In the genomic region with DNA sequence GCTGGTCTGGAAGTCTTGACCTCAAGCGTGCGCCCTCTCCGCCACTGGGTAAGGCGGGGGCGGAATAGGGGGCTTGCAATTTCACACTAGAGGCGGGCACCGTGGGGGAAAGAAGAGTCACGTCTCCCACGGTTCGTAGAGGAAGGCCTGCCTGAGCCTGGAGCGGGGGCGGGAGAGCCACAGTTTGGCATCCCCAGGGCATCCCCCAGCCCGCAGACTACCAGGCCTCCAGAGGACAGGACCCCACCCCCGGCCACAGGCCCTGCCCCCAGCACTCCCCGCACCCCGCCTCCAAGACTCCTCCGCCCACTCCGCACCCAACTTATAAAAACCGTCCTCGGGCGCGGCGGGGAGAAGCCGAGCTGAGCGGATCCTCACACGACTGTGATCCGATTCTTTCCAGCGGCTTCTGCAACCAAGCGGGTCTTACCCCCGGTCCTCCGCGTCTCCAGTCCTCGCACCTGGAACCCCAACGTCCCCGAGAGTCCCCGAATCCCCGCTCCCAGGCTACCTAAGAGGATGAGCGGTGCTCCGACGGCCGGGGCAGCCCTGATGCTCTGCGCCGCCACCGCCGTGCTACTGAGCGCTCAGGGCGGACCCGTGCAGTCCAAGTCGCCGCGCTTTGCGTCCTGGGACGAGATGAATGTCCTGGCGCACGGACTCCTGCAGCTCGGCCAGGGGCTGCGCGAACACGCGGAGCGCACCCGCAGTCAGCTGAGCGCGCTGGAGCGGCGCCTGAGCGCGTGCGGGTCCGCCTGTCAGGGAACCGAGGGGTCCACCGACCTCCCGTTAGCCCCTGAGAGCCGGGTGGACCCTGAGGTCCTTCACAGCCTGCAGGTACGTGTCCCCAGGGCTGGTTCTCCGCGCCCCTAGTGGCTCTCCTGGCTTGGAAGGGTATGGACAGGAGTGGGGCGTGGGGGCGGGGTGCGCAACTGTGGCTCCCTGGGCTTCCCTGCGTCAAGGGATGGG, we compare ENCODE assay signal across 8 cellular contexts. TPM values are rescaled to one million over a fixed set of nuclear protein-coding genes. Genes with fewer than 3 reads are reported as not detected.
DNase-seq lines count a peak whose midpoint lies in the region; ATAC-seq and TF ChIP-seq lines count a peak whose summit lies in the region.

A gene with protein sequence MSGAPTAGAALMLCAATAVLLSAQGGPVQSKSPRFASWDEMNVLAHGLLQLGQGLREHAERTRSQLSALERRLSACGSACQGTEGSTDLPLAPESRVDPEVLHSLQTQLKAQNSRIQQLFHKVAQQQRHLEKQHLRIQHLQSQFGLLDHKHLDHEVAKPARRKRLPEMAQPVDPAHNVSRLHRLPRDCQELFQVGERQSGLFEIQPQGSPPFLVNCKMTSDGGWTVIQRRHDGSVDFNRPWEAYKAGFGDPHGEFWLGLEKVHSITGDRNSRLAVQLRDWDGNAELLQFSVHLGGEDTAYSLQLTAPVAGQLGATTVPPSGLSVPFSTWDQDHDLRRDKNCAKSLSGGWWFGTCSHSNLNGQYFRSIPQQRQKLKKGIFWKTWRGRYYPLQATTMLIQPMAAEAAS (plus strand): TSS at position 353 of the 969 bp plus-strand sequence. CDS start 167 bp downstream, at position 520.

- H3K9me3 ChIP-seq in adrenal gland (replicated peaks in 1 of 3) = no peaks in the 10 kb centered on the region
- H3K9me3 ChIP-seq in uterus = no peaks in the 10 kb centered on the region

- peak; percentile 58 for DNase-seq in EH (ENCODE audit: low read depth)
- peak; percentile 85 for DNase-seq in RPMI7951 (ENCODE audit: low read depth)
- peak; percentile 51 to 81 (median 72) for DNase-seq in adrenal gland
- peak; percentile 90 for DNase-seq in left cardiac atrium
- DNase-seq in posterior cingulate gyrus = peak in 8 of 10 donors; percentile 34 to 91 (median 52)
- peak; percentile 62 to 80 for DNase-seq in uterus
- no peak for DNase-seq in HPDE6-E6E7 (ENCODE audit: extremely low spot score)

- H3K4me3 ChIP-seq in adrenal gland (peak within 1 kb of the TSS in 3 of 4 donors; percentile 11 to 53 (median 11)), uterus (peak within 1 kb of the TSS; percentile 39 to 40)

- H3K27me3 ChIP-seq in adrenal gland (no peaks in the 10 kb centered on the region), uterus (no peaks in the 10 kb centered on the region)

- TF ChIP-seq POLR2A in adrenal gland (IDR thresholded peaks at IDR 0.05) (peak; percentile 57 to 81), uterus (IDR thresholded peaks at IDR 0.05) (peak in 1 of 2 donors; percentile 52)

- no peaks in the 10 kb centered on the region for H3K36me3 ChIP-seq in adrenal gland (replicated peaks in 1 of 2)
- H3K36me3 ChIP-seq in uterus = no peaks in the 10 kb centered on the region

- TF ChIP-seq CTCF in adrenal gland (IDR thresholded peaks at IDR 0.05) = peak in 5 of 6 experiments; percentile 10 to 30 (median 21)
- peak in 1 of 4 experiments; percentile 27 for TF ChIP-seq CTCF in uterus (IDR thresholded peaks at IDR 0.05)

- intact Hi-C loops in adrenal gland (cut with DNase I) = no loop called here
- intact Hi-C loops in left cardiac atrium (cut with DNase I) = no loop called here
- intact Hi-C loops in posterior cingulate gyrus (cut with DNase I) = no loop called here
- intact Hi-C loops in uterus (cut with DNase I; ENCODE audit: low total_unique reads) = no loop called here

- 0 to 2% (median 1%) methylated on average over 6 to 81 of the region's 81 CpGs for WGBS in adrenal gland, 4 donors

- H3K4me1 ChIP-seq in adrenal gland (replicated peaks in 1 of 2) = peaks cover 38 to 45% of the 10 kb centered on the region in 2 donors
- peaks cover 0 to 6% of the 10 kb centered on the region in 2 donors for H3K4me1 ChIP-seq in uterus

- ATAC-seq in left cardiac atrium (peak; percentile 59 to 64), HG02798 (IDR thresholded peaks at IDR 0.05; ENCODE audit: poor library complexity, unreplicated experiment) (no peak)

- peak within 1 kb of the TSS; percentile 25 to 95 (median 70) for H3K27ac ChIP-seq in adrenal gland
- peak within 1 kb of the TSS; percentile 49 to 72 for H3K27ac ChIP-seq in uterus

RNA-seq across cellular contexts. Expression of the gene that starts here (rescaled TPM):
- 9.0 and 10.4 TPM in 2 replicates for total RNA-seq in RPMI7951 (2014; rRNA removed; shearing (Covaris generic))
- total RNA-seq in adrenal gland (100 to 1,000 TPM in 2 of 8 donors, 10 to 100 TPM in 5, 1 to 10 TPM in 1; 4.4 to 141 (median 27.1) TPM), left cardiac atrium (10 to 100 TPM; 16.3 to 81.6 TPM), uterus (10 to 100 TPM in 3 of 4 donors, under 1 TPM in 1; 0.76 to 21.2 (median 13.5) TPM)
- 10 to 100 TPM in 2 of 3 donors, 1 to 10 TPM in 1; 4.9 to 54.0 (median 46.8) TPM for polyA plus RNA-seq in adrenal gland
